ENCODE assay signal across 8 cellular contexts in the genomic region with DNA sequence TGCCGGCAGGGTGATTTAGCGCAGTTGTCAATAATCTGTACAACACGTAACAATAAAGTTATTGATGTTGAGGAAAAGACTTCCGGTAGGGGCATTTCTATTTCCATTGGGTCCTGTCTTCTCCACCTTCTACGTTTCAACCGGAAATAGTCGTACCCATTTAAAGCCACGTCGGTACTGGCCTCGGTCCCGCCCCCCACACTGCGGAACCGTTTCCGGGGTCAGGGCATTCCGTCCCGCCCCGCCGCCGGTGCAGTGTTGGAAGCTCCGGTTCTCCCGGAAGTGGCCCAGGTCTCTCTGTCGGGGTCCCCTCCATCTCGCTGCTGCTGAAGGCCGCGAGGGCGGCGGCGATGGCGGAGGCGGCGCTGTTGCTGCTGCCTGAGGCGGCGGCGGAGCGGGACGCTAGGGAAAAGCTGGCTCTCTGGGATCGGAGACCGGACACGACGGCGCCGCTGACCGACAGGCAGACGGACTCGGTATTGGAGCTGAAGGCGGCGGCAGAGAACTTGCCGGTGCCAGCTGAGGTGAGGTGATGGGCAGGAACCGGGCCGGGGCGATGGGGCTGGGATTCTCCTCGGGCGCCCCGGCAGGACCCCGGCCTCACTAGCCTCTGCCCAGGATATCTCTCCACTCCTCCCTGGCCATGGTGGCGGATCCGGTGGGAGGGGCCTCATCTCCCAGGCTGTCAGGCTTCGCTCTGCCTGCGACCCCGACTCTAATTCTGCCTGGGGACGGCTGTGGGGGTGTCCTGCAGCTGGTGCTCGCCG. TPM values are rescaled to one million over a fixed set of nuclear protein-coding genes. Genes with fewer than 3 reads are reported as not detected.
DNase-seq lines count a peak whose midpoint lies in the region; ATAC-seq and TF ChIP-seq lines count a peak whose summit lies in the region.

A gene with protein sequence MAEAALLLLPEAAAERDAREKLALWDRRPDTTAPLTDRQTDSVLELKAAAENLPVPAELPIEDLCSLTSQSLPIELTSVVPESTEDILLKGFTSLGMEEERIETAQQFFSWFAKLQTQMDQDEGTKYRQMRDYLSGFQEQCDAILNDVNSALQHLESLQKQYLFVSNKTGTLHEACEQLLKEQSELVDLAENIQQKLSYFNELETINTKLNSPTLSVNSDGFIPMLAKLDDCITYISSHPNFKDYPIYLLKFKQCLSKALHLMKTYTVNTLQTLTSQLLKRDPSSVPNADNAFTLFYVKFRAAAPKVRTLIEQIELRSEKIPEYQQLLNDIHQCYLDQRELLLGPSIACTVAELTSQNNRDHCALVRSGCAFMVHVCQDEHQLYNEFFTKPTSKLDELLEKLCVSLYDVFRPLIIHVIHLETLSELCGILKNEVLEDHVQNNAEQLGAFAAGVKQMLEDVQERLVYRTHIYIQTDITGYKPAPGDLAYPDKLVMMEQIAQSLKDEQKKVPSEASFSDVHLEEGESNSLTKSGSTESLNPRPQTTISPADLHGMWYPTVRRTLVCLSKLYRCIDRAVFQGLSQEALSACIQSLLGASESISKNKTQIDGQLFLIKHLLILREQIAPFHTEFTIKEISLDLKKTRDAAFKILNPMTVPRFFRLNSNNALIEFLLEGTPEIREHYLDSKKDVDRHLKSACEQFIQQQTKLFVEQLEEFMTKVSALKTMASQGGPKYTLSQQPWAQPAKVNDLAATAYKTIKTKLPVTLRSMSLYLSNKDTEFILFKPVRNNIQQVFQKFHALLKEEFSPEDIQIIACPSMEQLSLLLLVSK (plus strand): TSS at position 253 of the 767 bp plus-strand sequence. CDS start 98 bp downstream, at position 351.

- ATAC-seq in natural killer cell = peak; percentile 95 to 98 (median 95)

- H3K36me3 Mint-ChIP-seq in natural killer cell = no peaks in the 10 kb centered on the region

- H3K4me3 Mint-ChIP-seq in natural killer cell = peak within 1 kb of the TSS; percentile 96

- peaks cover 42 to 52% of the 10 kb centered on the region in 2 donors for H3K4me1 Mint-ChIP-seq in natural killer cell

- H3K9ac ChIP-seq in ES-I3 (ENCODE audit: low read depth, low read length) = peak within 1 kb of the TSS; percentile 95

- H3K27ac Mint-ChIP-seq in natural killer cell = peak within 1 kb of the TSS; percentile 94 to 97

- H3K9me3 Mint-ChIP-seq in natural killer cell = no peaks in the 10 kb centered on the region

- intact Hi-C loops in natural killer cell (cut with micrococcal nuclease) = loop anchor here (1.0 to 5.0 kb wide), 5 partner anchors 47 to 348 kb away; a partner anchor contains a TSS

- H3K27me3 ChIP-seq in H7 (ENCODE audit: control insufficient read depth, insufficient read depth, low read length) = no peaks in the 10 kb centered on the region

- H3K36me3 ChIP-seq in ES-I3 (ENCODE audit: insufficient read depth, low read length) (no peaks in the 10 kb centered on the region; the same call in 1 of the 2 replicates), H7 (replicated peaks; ENCODE audit: control insufficient read depth, insufficient read depth, low read length) (no peaks in the 10 kb centered on the region)

- peaks cover 7 to 11% of the 10 kb centered on the region in 2 donors for H3K27me3 Mint-ChIP-seq in natural killer cell (ENCODE audit: low read depth in 2 of 2)

- peak within 1 kb of the TSS; percentile 94 for H3K4me3 ChIP-seq in H7 (ENCODE audit: insufficient read depth, low read depth, low read length)

- peaks cover 12% of the 10 kb centered on the region for H3K4me1 ChIP-seq in ES-I3 (ENCODE audit: insufficient read depth, low read length)

- DNase-seq in H7 (peak; percentile 91), M059J (ENCODE audit: low read depth) (peak; percentile 96), SHP77 (lab: John Stamatoyannopoulos, UW) (peak; percentile 93 to 94), fibroblast of peridontal ligament (ENCODE audit: extremely low read depth) (peak; percentile 98), natural killer cell (peak; percentile 91)
- peak; percentile 91 for DNase-seq in activated effector memory CD4-positive, alpha-beta T cell treated with Interleukin-2 at 50 U/mL for 16 hours
- peak; percentile 95 for DNase-seq in stimulated activated naive CD4-positive, alpha-beta T cell treated with Interleukin-2 at 50 U/mL for 16 hours (lab: John Stamatoyannopoulos, UW)

- H3K9me3 ChIP-seq in ES-I3 (ENCODE audit: control insufficient read depth, insufficient read depth, low read length) = no peaks in the 10 kb centered on the region

- TF ChIP-seq CTCF in natural killer cell (IDR thresholded peaks at IDR 0.05) = peak; percentile 41

RNA-seq across cellular contexts. Expression of the gene that starts here (rescaled TPM):
- 17.7 and 30.7 TPM in 2 replicates for total RNA-seq in H7 (2014; rRNA removed; shearing (Covaris generic))
- total RNA-seq in M059J (2014; rRNA removed; shearing (Covaris generic)) = 9.6 and 16.3 TPM in 2 replicates
- 10 to 100 TPM; 48.8 to 58.1 (median 55.6) TPM for total RNA-seq in natural killer cell

Comparison
In these comparisons a context has a peak if more than half of its experiments do, and no peak if none do; other contexts are left out.
1. Peak in every context shown above with its lines: DNase-seq, ATAC-seq and H3K4me3 ChIP-seq.